17 cellular contexts compared by ENCODE assay signal in genomic region chr1:1794999-1795398, GRCh38.
"Had no signal": no experiment of that assay in that cellular context is flagged by ENCODE, and none has a peak within 500 bp of the region (broad histone marks: within the 10 kb centered on the region; RNA-seq: fewer than 3 reads in every experiment).

No MANE protein-coding gene starts in this region.

- H3K27ac ChIP-seq: psoas muscle, SK-N-MC, suprapubic skin, upper lobe of left lung had no signal

- H3K4me1 ChIP-seq: upper lobe of left lung had no signal

- H3K4me3 Mint-ChIP-seq: brain; natural killer cell; T-helper 1 cell treated with Interleukin-12 subunit alpha and Interleukin-12 subunit beta and Interleukin-4 antibody, amounts not matched to agents 30 μg/mL and 1 μg/mL, for 36 hours had no signal

- H3K9me3 Mint-ChIP-seq: brain; natural killer cell; T-helper 1 cell treated with Interleukin-12 subunit alpha and Interleukin-12 subunit beta and Interleukin-4 antibody, amounts not matched to agents 30 μg/mL and 1 μg/mL, for 36 hours had no signal

- H3K27ac Mint-ChIP-seq: T-helper 1 cell treated with Interleukin-12 subunit alpha and Interleukin-12 subunit beta and Interleukin-4 antibody, amounts not matched to agents 30 μg/mL and 1 μg/mL, for 36 hours had no signal

- H3K36me3 Mint-ChIP-seq: natural killer cell had no signal

- H3K4me1 Mint-ChIP-seq: brain had no signal

- H3K27me3 ChIP-seq: suprapubic skin, upper lobe of left lung had no signal

- H3K4me3 ChIP-seq: psoas muscle, SK-N-MC, suprapubic skin, upper lobe of left lung had no signal

- H3K9me3 ChIP-seq: psoas muscle, suprapubic skin, upper lobe of left lung had no signal

- ATAC-seq: esophagus mucosa; natural killer cell; psoas muscle; sciatic nerve; stimulated activated naive CD8-positive, alpha-beta T cell treated with anti-CD3 and anti-CD28 coated beads, Interleukin-15, Interleukin-2, amounts not matched to agents 100 U/mL and 50 U/mL, for 24 hours had no signal

- DNase-seq: activated CD4-positive, alpha-beta T cell treated with anti-CD3 and anti-CD28 coated beads, Interleukin-2, amount 50 U/mL, for 1 hour; activated naive CD4-positive, alpha-beta T cell treated with Interleukin-2 at 50 U/mL for 16 hours; amniotic stem cell; dermis blood vessel endothelial cell; mammary epithelial cell; natural killer cell; nucleus accumbens; psoas muscle; stimulated activated CD4-positive, alpha-beta T cell treated with anti-CD3 and anti-CD28 coated beads, Interleukin-2, amount 100 ng/mL, for 24 hours; stimulated activated naive CD8-positive, alpha-beta T cell treated with anti-CD3 and anti-CD28 coated beads, Interleukin-15, Interleukin-2, amounts not matched to agents 100 U/mL and 50 U/mL, for 24 hours; upper lobe of left lung had no signal

- H3K27me3 Mint-ChIP-seq: brain had no signal
